9 cellular contexts compared by ENCODE assay signal in the genomic region with DNA sequence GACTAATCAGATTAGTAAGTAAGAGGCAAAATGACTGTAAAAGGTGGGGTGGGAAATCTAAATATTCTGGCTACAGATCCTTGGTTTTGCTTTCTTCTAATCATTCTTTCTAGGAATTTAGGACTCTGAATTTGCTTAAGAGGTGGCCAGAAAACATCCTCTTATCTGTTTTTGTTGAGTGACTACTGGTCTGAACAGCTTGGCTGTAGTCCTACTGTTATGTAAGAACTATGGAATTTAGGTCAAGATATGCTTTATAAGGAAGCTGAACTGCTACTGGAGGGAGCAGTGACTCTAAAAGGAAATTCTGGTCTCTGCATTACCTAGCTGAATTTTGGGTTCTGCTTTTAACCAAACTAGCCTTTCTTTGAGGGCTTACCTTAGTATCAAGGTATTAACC. TPM values are rescaled to one million over a fixed set of nuclear protein-coding genes. Genes with fewer than 3 reads are reported as not detected.
DNase-seq lines count a peak whose midpoint lies in the region; ATAC-seq and TF ChIP-seq lines count a peak whose summit lies in the region.
"Had no signal": no experiment of that assay in that cellular context is flagged by ENCODE, and none has a peak within 500 bp of the region (broad histone marks: within the 10 kb centered on the region; RNA-seq: fewer than 3 reads in every experiment).

No MANE protein-coding gene starts in this region.

- H3K4me3 Mint-ChIP-seq in nephron progenitor cell: no peak overlapping the region
- H3K4me3 Mint-ChIP-seq in neural progenitor cell: no peak overlapping the region

- H3K79me2 ChIP-seq in neural progenitor cell (ENCODE audit: low read depth): peaks cover 5% of the 10 kb centered on the region

- H3F3A ChIP-seq in neural progenitor cell (ENCODE audit: low read depth): peaks cover 27% of the 10 kb centered on the region

- H3K27ac Mint-ChIP-seq in nephron progenitor cell (peak overlapping the region; percentile 21), neural progenitor cell (no peak overlapping the region)

- TF ChIP-seq CTCF in AG09319 (IDR thresholded peaks at IDR 0.05; ENCODE audit: low read depth, low read length): no peak
- no peak for TF ChIP-seq CTCF in nephron progenitor cell (IDR thresholded peaks at IDR 0.05)
- TF ChIP-seq CTCF in neural progenitor cell (IDR thresholded peaks at IDR 0.05): no peak

- no peaks in the 10 kb centered on the region for H4K20me1 ChIP-seq in neural progenitor cell (ENCODE audit: low read depth)

- H3K36me3 ChIP-seq in neural progenitor cell: peaks cover 29% of the 10 kb centered on the region

- H3K4me1 ChIP-seq in neural progenitor cell: no peaks in the 10 kb centered on the region

- H3K27me3 ChIP-seq in neural progenitor cell: no peaks in the 10 kb centered on the region

- no peak overlapping the region for H3K9ac ChIP-seq in neural progenitor cell

- H3K9me3 Mint-ChIP-seq in nephron progenitor cell: no peaks in the 10 kb centered on the region
- H3K9me3 Mint-ChIP-seq in neural progenitor cell: no peaks in the 10 kb centered on the region

- no peaks in the 10 kb centered on the region for H3K27me3 Mint-ChIP-seq in nephron progenitor cell (ENCODE audit: low read depth, poor library complexity)
- no peaks in the 10 kb centered on the region for H3K27me3 Mint-ChIP-seq in neural progenitor cell (ENCODE audit: insufficient read depth, low read depth)

- H3K27ac ChIP-seq in neural progenitor cell: no peak overlapping the region

- no peaks in the 10 kb centered on the region for H3K9me3 ChIP-seq in neural progenitor cell (ENCODE audit: low read depth)

- H3K4me2 ChIP-seq in neural progenitor cell: no peak overlapping the region

- ATAC-seq in esophagus mucosa (peak; percentile 31), HG03045 (IDR thresholded peaks at IDR 0.05; ENCODE audit: unreplicated experiment) (no peak)

- DNase-seq in AG09319 (ENCODE audit: extremely low read depth, low read depth) (peak; percentile 1), NCI-H226 (peak; percentile 92), nephron progenitor cell (no peak), erythroblast (lab: John Stamatoyannopoulos, UW) (no peak), DMS53 treated with DMSO at 0.1 percent for 48 hours (lab: John Stamatoyannopoulos, UW; ENCODE audit: unreplicated experiment) (no peak), neural progenitor cell (ENCODE audit: low spot score) (no peak)
- DNase-seq: NCI-H446 treated with DMSO at 0.1 percent for 48 hours had no signal

- peaks cover 51% of the 10 kb centered on the region for H3K36me3 Mint-ChIP-seq in nephron progenitor cell (ENCODE audit: low read depth)
- peaks cover 47% of the 10 kb centered on the region for H3K36me3 Mint-ChIP-seq in neural progenitor cell

- H3K4me1 Mint-ChIP-seq in nephron progenitor cell (no peaks in the 10 kb centered on the region), neural progenitor cell (no peaks in the 10 kb centered on the region)

- no peak for TF ChIP-seq POLR2A in erythroblast (IDR thresholded peaks at IDR 0.05; ENCODE audit: low read length)

- no peak overlapping the region for H3K4me3 ChIP-seq in neural progenitor cell

- no peak overlapping the region for H2AFZ ChIP-seq in neural progenitor cell (replicated peaks)

RNA-seq across cellular contexts. Expression of a gene that starts 33.5 kb away (rescaled TPM):
- total RNA-seq in esophagus mucosa (0.48 TPM), neural progenitor cell (ENCODE audit: low replicate concordance) (1.7 and 4.6 TPM in 2 replicates)

Comparison
In these comparisons a context has a peak if more than half of its experiments do, and no peak if none do; other contexts are left out.
1. DNase-seq: peak in AG09319 (single experiment) and NCI-H226 (single experiment); none in nephron progenitor cell (single experiment), erythroblast (0 of 2), DMS53 treated with DMSO at 0.1 percent for 48 hours (single experiment) and neural progenitor cell (single experiment).